Comparison of ENCODE assay signal across 13 cellular contexts in the genomic region with DNA sequence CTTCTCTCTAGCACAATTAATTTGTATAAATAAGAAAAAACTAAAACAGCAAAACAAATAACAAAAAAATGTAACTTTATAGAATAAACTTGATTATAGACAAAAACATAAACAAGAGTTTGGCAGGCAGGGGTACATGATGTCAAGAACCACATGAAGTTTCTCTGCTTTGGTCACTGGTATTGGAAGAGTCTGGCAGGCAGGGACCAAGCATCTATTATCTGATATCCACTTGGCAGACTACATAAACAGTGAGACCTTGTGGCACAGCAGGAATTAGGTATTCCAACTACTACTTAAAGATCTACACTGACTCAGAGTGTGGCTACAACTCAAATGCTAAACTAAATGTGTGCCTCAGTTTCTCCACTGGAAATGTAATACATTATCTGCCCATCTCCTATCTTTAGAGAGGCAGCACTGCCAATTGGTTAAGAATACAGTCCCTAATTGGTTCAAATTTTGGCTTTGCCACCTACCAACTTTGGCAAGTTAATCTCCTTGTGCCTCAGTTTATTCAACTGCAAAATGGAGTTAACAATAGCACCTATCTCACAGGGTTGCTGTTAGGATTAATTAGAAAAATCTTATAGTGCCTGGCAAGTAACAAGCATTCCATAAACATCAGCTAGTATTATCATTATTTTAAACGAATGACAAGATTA. TPM values are rescaled to one million over a fixed set of nuclear protein-coding genes. Genes with fewer than 3 reads are reported as not detected.
A peak's percentile ranks its signal among the peaks of the same experiment; 100 is the strongest.
DNase-seq lines count a peak whose midpoint lies in the region; ATAC-seq and TF ChIP-seq lines count a peak whose summit lies in the region.
"Had no signal": no experiment of that assay in that cellular context is flagged by ENCODE, and none has a peak within 500 bp of the region (broad histone marks: within the 10 kb centered on the region; RNA-seq: fewer than 3 reads in every experiment).

No MANE protein-coding gene starts in this region.

- no peaks in the 10 kb centered on the region for H3K9me3 Mint-ChIP-seq in MCF 10A (ENCODE audit: unreplicated experiment)
- H3K9me3 Mint-ChIP-seq: activated naive CD4-positive, alpha-beta T cell treated with anti-CD3 and anti-CD28 coated beads, Interleukin-2, amount 50 U/mL, for 72 hours had no signal

- H2BK12ac ChIP-seq in mesenchymal stem cell (ENCODE audit: low read length in 2 of 2), result no peak overlapping the region

- peak overlapping the region; percentile 98 for H3K27ac ChIP-seq in right atrium auricular region
- H3K27ac ChIP-seq in mesenchymal stem cell (ENCODE audit: low read length, poor library complexity, severe bottlenecking), result no peak overlapping the region
- H3K27ac ChIP-seq in upper lobe of right lung, result no peak overlapping the region
- H3K27ac ChIP-seq: SJCRH30 had no signal

- H4K8ac ChIP-seq in mesenchymal stem cell (ENCODE audit: low read length), result no peak overlapping the region

- CTCF ChIA-PET in MCF 10A (lab: Yijun Ruan, JAX), result interaction anchor here (0.6 to 1.2 kb wide), 5 partner anchors 30 to 296 kb away, joined by 3 to 4 read pairs (median 3); no protein-coding TSS in a partner anchor

- H3K27me3 Mint-ChIP-seq in MCF 10A (ENCODE audit: insufficient read depth, unreplicated experiment), result no peaks in the 10 kb centered on the region
- H3K27me3 Mint-ChIP-seq: B cell had no signal

- H3K79me1 ChIP-seq in mesenchymal stem cell (replicated peaks; ENCODE audit: low read length, poor library complexity, severe bottlenecking), result peaks cover 4% of the 10 kb centered on the region

- no peak for ATAC-seq in left cardiac atrium
- no peak for ATAC-seq in upper lobe of right lung
- ATAC-seq: activated naive CD4-positive, alpha-beta T cell treated with anti-CD3 and anti-CD28 coated beads, Interleukin-2, amount 50 U/mL, for 72 hours had no signal

- H3K27ac Mint-ChIP-seq in MCF 10A (ENCODE audit: low read depth, unreplicated experiment), result peak overlapping the region; percentile 68
- H3K27ac Mint-ChIP-seq: activated naive CD4-positive, alpha-beta T cell treated with anti-CD3 and anti-CD28 coated beads, Interleukin-2, amount 50 U/mL, for 72 hours; B cell had no signal

- 86% methylated on average over 1 of the region's 1 CpG for WGBS in mesenchymal stem cell

- DNase-seq in right atrium auricular region (ENCODE audit: low spot score) (no peak), left cardiac atrium (no peak), MCF 10A (ENCODE audit: unreplicated experiment) (no peak), mesenchymal stem cell (no peak), upper lobe of right lung (no peak), dermis blood vessel endothelial cell (no peak), retina (no peak), NCI-H510A treated with DMSO at 0.1 percent for 48 hours (lab: John Stamatoyannopoulos, UW) (no peak)
- DNase-seq: activated CD4-positive, alpha-beta T cell treated with anti-CD3 and anti-CD28 coated beads for 48 hours; NCI-H2171 had no signal

- H2AFZ ChIP-seq in mesenchymal stem cell (ENCODE audit: low read depth, low read length), result no peak overlapping the region

- H3K4me1 ChIP-seq in right atrium auricular region (peaks cover 0 to 67% of the 10 kb centered on the region in 2 donors), mesenchymal stem cell (ENCODE audit: control insufficient read depth, insufficient read depth, low read depth, low read length) (peaks cover 4% of the 10 kb centered on the region), upper lobe of right lung (peaks cover 56% of the 10 kb centered on the region)

- intact Hi-C loops in left cardiac atrium (cut with DNase I), result no loop called here
- intact Hi-C loops in MCF 10A (cut with micrococcal nuclease), result no loop called here
- intact Hi-C loops in upper lobe of right lung (cut with DNase I), result no loop called here

- H3K14ac ChIP-seq in mesenchymal stem cell (ENCODE audit: low read length in 2 of 2), result no peak overlapping the region

- H3K4me3 ChIP-seq in right atrium auricular region (peak overlapping the region in 1 of 2 donors; percentile 96), mesenchymal stem cell (ENCODE audit: insufficient read depth in 1 of 2, low read depth in 1 of 2, low read length in 2 of 2) (peak overlapping the region in 1 of 2 experiments; percentile 94), upper lobe of right lung (peak overlapping the region; percentile 93)

- TF ChIP-seq CTCF in right atrium auricular region (IDR thresholded peaks at IDR 0.05) (no peak), MCF 10A (IDR thresholded peaks at IDR 0.05; ENCODE audit: unreplicated experiment) (no peak), upper lobe of right lung (IDR thresholded peaks at IDR 0.05) (no peak)

- H3K27me3 ChIP-seq in right atrium auricular region (no peaks in the 10 kb centered on the region), mesenchymal stem cell (ENCODE audit: control insufficient read depth in 1 of 2, insufficient read depth in 1 of 2, low read length in 2 of 2) (no peaks in the 10 kb centered on the region), upper lobe of right lung (no peaks in the 10 kb centered on the region)
- H3K27me3 ChIP-seq: SJCRH30 had no signal

- no peak overlapping the region for H3K4ac ChIP-seq in mesenchymal stem cell (ENCODE audit: low read depth in 1 of 2, low read length in 2 of 2)

- BruUV-seq in MCF 10A (replicated peaks; lab: Mats Ljungman, UMichigan), result no TSS peak

- peak overlapping the region; percentile 92 for H3K9ac ChIP-seq in mesenchymal stem cell (ENCODE audit: low read length)

- peaks cover 48% of the 10 kb centered on the region for H3K4me1 Mint-ChIP-seq in MCF 10A (ENCODE audit: insufficient read depth, unreplicated experiment)

- H3K9me3 ChIP-seq in right atrium auricular region (no peaks in the 10 kb centered on the region), mesenchymal stem cell (ENCODE audit: control insufficient read depth, low read length) (no peaks in the 10 kb centered on the region), upper lobe of right lung (no peaks in the 10 kb centered on the region)
- H3K9me3 ChIP-seq: SJCRH30 had no signal

- no peak overlapping the region for H2BK5ac ChIP-seq in mesenchymal stem cell (ENCODE audit: low read depth, low read length, poor library complexity, severe bottlenecking)

- H3K36me3 Mint-ChIP-seq in MCF 10A (ENCODE audit: insufficient read depth, unreplicated experiment), result peaks cover 7% of the 10 kb centered on the region

- H3K18ac ChIP-seq in mesenchymal stem cell (ENCODE audit: low read depth in 1 of 2, low read length in 2 of 2), result no peak overlapping the region

- H3K36me3 ChIP-seq in right atrium auricular region, result no peaks in the 10 kb centered on the region
- H3K36me3 ChIP-seq in mesenchymal stem cell (ENCODE audit: control insufficient read depth in 1 of 2, insufficient read depth in 2 of 2, low read depth in 1 of 2, low read length in 2 of 2), result no peaks in the 10 kb centered on the region
- H3K36me3 ChIP-seq in upper lobe of right lung, result no peaks in the 10 kb centered on the region

- no peak overlapping the region for H2BK120ac ChIP-seq in mesenchymal stem cell (ENCODE audit: low read depth, low read length)

- POLR2A ChIA-PET in MCF 10A (lab: Yijun Ruan, JAX), result interaction anchor here (1.2 to 13.0 kb wide), 6 partner anchors 16 to 62 kb away, joined by 3 to 198 read pairs (median 6); no protein-coding TSS in a partner anchor

- peak overlapping the region; percentile 69 for H3K4me2 ChIP-seq in mesenchymal stem cell (ENCODE audit: low read length, poor library complexity, severe bottlenecking)

- H4K91ac ChIP-seq in mesenchymal stem cell (ENCODE audit: low read length), result no peak overlapping the region

- H3K23ac ChIP-seq in mesenchymal stem cell (ENCODE audit: low read length in 2 of 2), result no peak overlapping the region

- H2AK5ac ChIP-seq in mesenchymal stem cell (ENCODE audit: low read length, severe bottlenecking), result no peak overlapping the region

- H2BK15ac ChIP-seq in mesenchymal stem cell (ENCODE audit: low read depth, poor library complexity, severe bottlenecking), result no peak overlapping the region

- H3K4me3 Mint-ChIP-seq in MCF 10A (ENCODE audit: unreplicated experiment), result peak overlapping the region; percentile 72

RNA-seq across cellular contexts. Expression of a gene that starts 2.7 kb away (rescaled TPM):
- total RNA-seq in right atrium auricular region (10 to 100 TPM; 26.2 to 28.9 TPM), left cardiac atrium (10 to 100 TPM; 28.0 to 31.2 TPM), MCF 10A (2022) (30.2 and 36.0 TPM in 2 replicates), upper lobe of right lung (55.5 TPM), dermis blood vessel endothelial cell (17.4 and 24.0 TPM in 2 replicates)
- 31.1 TPM for polyA plus RNA-seq in mesenchymal stem cell (2013, experiment 1 of 2)
- 32.2 TPM for polyA plus RNA-seq in mesenchymal stem cell (2013, experiment 2 of 2)

Comparison
In these comparisons a context has a peak if more than half of its experiments do, and no peak if none do; other contexts are left out.
1. H3K27ac ChIP-seq: peak in right atrium auricular region (2 of 2); none in mesenchymal stem cell (single experiment) and upper lobe of right lung (single experiment).